Comparison of ENCODE assay signal across 8 cellular contexts in genomic region chr1:15408890-15409399, GRCh38. TPM values are rescaled to one million over a fixed set of nuclear protein-coding genes. Genes with fewer than 3 reads are reported as not detected.
DNase-seq lines count a peak whose midpoint lies in the region; ATAC-seq, FAIRE-seq and TF ChIP-seq lines count a peak whose summit lies in the region.

No MANE protein-coding gene starts in this region.

- H4K20me1 ChIP-seq in DOHH2 (ENCODE audit: control insufficient read depth, insufficient read depth, low read depth, low read length), result peaks cover 15% of the 10 kb centered on the region; the same call in 1 of the 2 replicates
- peaks cover 27% of the 10 kb centered on the region for H4K20me1 ChIP-seq in PC-3 (ENCODE audit: low read length)

- no peak for DNase-seq in PC-3
- DNase-seq in endothelial cell (ENCODE audit: low spot score), result no peak
- DNase-seq in pancreas, result peak in 1 of 6 donors; percentile 84
- DNase-seq in COLO829 (ENCODE audit: low spot score), result no peak
- DNase-seq in stimulated activated CD4-positive, alpha-beta T cell treated with anti-CD3 and anti-CD28 coated beads, Interleukin-2, amount 100 ng/mL, for 48 hours, result no peak
- no peak for DNase-seq in mesenteric fat pad (ENCODE audit: low spot score)
- DNase-seq in SKM-1 (lab: John Stamatoyannopoulos, UW; ENCODE audit: unreplicated experiment), result no peak

- peak overlapping the region; percentile 84 for H3K4me3 Mint-ChIP-seq in endothelial cell (ENCODE audit: unreplicated experiment)

- H3K36me3 ChIP-seq in DOHH2 (ENCODE audit: control insufficient read depth, low read length) (peaks cover 16% of the 10 kb centered on the region), PC-3 (ENCODE audit: low read depth, low read length) (peaks cover 6% of the 10 kb centered on the region; the same call in 1 of the 2 replicates), pancreas (no peaks in the 10 kb centered on the region)

- peak overlapping the region; percentile 70 for H2AFZ ChIP-seq in PC-3 (ENCODE audit: low read length)

- H3K4me1 ChIP-seq in DOHH2 (ENCODE audit: control insufficient read depth, low read length) (peaks cover 22% of the 10 kb centered on the region), PC-3 (ENCODE audit: insufficient read depth, low read length) (peaks cover 46% of the 10 kb centered on the region), pancreas (peaks cover 0 to 9% (median 8%) of the 10 kb centered on the region in 3 donors)

- H3K4me3 ChIP-seq in DOHH2 (ENCODE audit: low read length) (peak overlapping the region; percentile 94), PC-3 (ENCODE audit: low read length) (peak overlapping the region; percentile 100), pancreas (peak overlapping the region in 3 of 4 donors; percentile 82 to 93 (median 87))

- H3F3A ChIP-seq in DOHH2 (ENCODE audit: control insufficient read depth, insufficient read depth) (peaks cover 8% of the 10 kb centered on the region), PC-3 (ENCODE audit: low read length, unreplicated experiment) (no peaks in the 10 kb centered on the region)

- no peaks in the 10 kb centered on the region for H3K9me3 Mint-ChIP-seq in endothelial cell (ENCODE audit: unreplicated experiment)

- WGBS in pancreas, 2 donors, result 36 to 37% methylated on average over 14 of the region's 14 CpGs

- BruUV-seq in PC-3 (replicated peaks; lab: Mats Ljungman, UMichigan), result TSS peak; percentile 37

- peaks cover 15% of the 10 kb centered on the region for H3K27me3 Mint-ChIP-seq in endothelial cell (ENCODE audit: unreplicated experiment)

- H3K27ac Mint-ChIP-seq in endothelial cell (ENCODE audit: unreplicated experiment), result peak overlapping the region; percentile 89

- H3K9me3 ChIP-seq in DOHH2 (ENCODE audit: control insufficient read depth, insufficient read depth, low read length) (no peaks in the 10 kb centered on the region), PC-3 (ENCODE audit: low read length) (no peaks in the 10 kb centered on the region), pancreas (no peaks in the 10 kb centered on the region)

- peak overlapping the region; percentile 80 for H3K4me2 ChIP-seq in DOHH2 (ENCODE audit: low read length)
- H3K4me2 ChIP-seq in PC-3 (ENCODE audit: low read length), result peak overlapping the region; percentile 87

- no peak for FAIRE-seq in pancreas (lab: Jason Lieb, UNC)

- POLR2A ChIA-PET in PC-3 (lab: Charles Lee; ENCODE audit: unreplicated experiment), result no interaction called here

- no peaks in the 10 kb centered on the region for H3K9me2 ChIP-seq in DOHH2 (replicated peaks; ENCODE audit: control insufficient read depth, low read length)
- no peaks in the 10 kb centered on the region for H3K9me2 ChIP-seq in PC-3 (replicated peaks; ENCODE audit: low read length)

- CTCF ChIA-PET in PC-3 (lab: Charles Lee), result no interaction called here

- H3K27me3 ChIP-seq in DOHH2 (ENCODE audit: control insufficient read depth, low read length) (peaks cover 29% of the 10 kb centered on the region), PC-3 (ENCODE audit: low read length) (no peaks in the 10 kb centered on the region), pancreas (no peaks in the 10 kb centered on the region)

- H3K79me2 ChIP-seq in DOHH2 (ENCODE audit: control insufficient read depth, low read length), result peaks cover 42% of the 10 kb centered on the region
- H3K79me2 ChIP-seq in PC-3 (ENCODE audit: low read length), result peaks cover 42% of the 10 kb centered on the region

- H3K9ac ChIP-seq in PC-3 (ENCODE audit: low read length), result peak overlapping the region; percentile 95

- TF ChIP-seq CTCF in DOHH2 (IDR thresholded peaks at IDR 0.05; ENCODE audit: low read depth, low read length, poor library complexity, severe bottlenecking), result no peak
- no peak for TF ChIP-seq CTCF in PC-3 (conservative IDR thresholded peaks at IDR 0.05; ENCODE audit: low read depth, low read length)
- no peak for TF ChIP-seq CTCF in endothelial cell (IDR thresholded peaks at IDR 0.05; ENCODE audit: unreplicated experiment)
- TF ChIP-seq CTCF in pancreas (IDR thresholded peaks at IDR 0.05), result no peak

- intact Hi-C loops in PC-3 (cut with micrococcal nuclease), result loop anchor here (1.0 kb wide), 2 partner anchors 8 to 24 kb away; no protein-coding TSS in a partner anchor
- intact Hi-C loops in pancreas (cut with DNase I), result no loop called here

- H3K27ac ChIP-seq in DOHH2 (ENCODE audit: low read depth, low read length), result no peak overlapping the region
- H3K27ac ChIP-seq in PC-3 (ENCODE audit: low read length), result peak overlapping the region; percentile 28
- H3K27ac ChIP-seq in pancreas, result peak overlapping the region in 2 of 4 donors; percentile 50 to 60

- H3K4me1 Mint-ChIP-seq in endothelial cell (ENCODE audit: unreplicated experiment), result peaks cover 4% of the 10 kb centered on the region

- ATAC-seq in PC-3 (no peak), pancreas (no peak)

- H3K36me3 Mint-ChIP-seq in endothelial cell (ENCODE audit: low read depth, unreplicated experiment), result no peaks in the 10 kb centered on the region

RNA-seq across cellular contexts. Expression of gene EFHD2, which starts 0.7 kb away (rescaled TPM):
- 192 and 271 TPM in 2 replicates for total RNA-seq in PC-3 (2014; rRNA removed)
- total RNA-seq in endothelial cell (ENCODE audit: unreplicated experiment), result 6.6 TPM
- 10 to 100 TPM; 35.9 to 43.6 (median 38.8) TPM for total RNA-seq in pancreas
- polyA plus RNA-seq in pancreas, result 10 to 100 TPM; 30.5 to 47.4 TPM
- 52.4 TPM for total RNA-seq in mesenteric fat pad

RNA-seq across cellular contexts. Expression of gene CTRC, which starts 29.3 kb away (rescaled TPM):
- total RNA-seq in PC-3 (2014; rRNA removed) (0.18 TPM in 1 of 2 replicates, not detected in the other), endothelial cell (ENCODE audit: unreplicated experiment) (not detected), pancreas (over 10,000 TPM in 1 of 6 donors, 1,000 to 10,000 TPM in 5; 7,866 to 13,867 (median 8,408) TPM), mesenteric fat pad (1.5 TPM)
- 1,000 to 10,000 TPM; 3,972 to 5,613 TPM for polyA plus RNA-seq in pancreas

RNA-seq across cellular contexts. Expression of gene CELA2A, which starts 47.6 kb away (rescaled TPM):
- total RNA-seq in PC-3 (2014; rRNA removed), result not detected in 2 replicates
- total RNA-seq in endothelial cell (ENCODE audit: unreplicated experiment), result not detected
- total RNA-seq in pancreas, result over 10,000 TPM in 2 of 6 donors, 1,000 to 10,000 TPM in 3, 100 to 1,000 TPM in 1; 360 to 20,184 (median 5,030) TPM
- 1,000 to 10,000 TPM; 2,295 to 3,502 TPM for polyA plus RNA-seq in pancreas
- 0.74 TPM for total RNA-seq in mesenteric fat pad

Comparison
In these comparisons a context has a peak if more than half of its experiments do, and no peak if none do; other contexts are left out.
1. RNA of gene CTRC, which starts 29.3 kb away (total RNA-seq): 7,866 to 13,867 TPM in pancreas; 1.5 TPM in mesenteric fat pad (single experiment), 0.18 TPM in PC-3 and not detected in endothelial cell (single experiment); every median in the first group is over 1,000 times any median in the second.
2. RNA of gene CELA2A, which starts 47.6 kb away (total RNA-seq): 360 to 20,184 TPM in pancreas; 0.74 TPM in mesenteric fat pad (single experiment), not detected in PC-3 and not detected in endothelial cell (single experiment); every median in the first group is over 100 times any median in the second.
3. Peak in every context shown above with its lines, with median percentiles within 50 percentile points of each other: H3K4me3 ChIP-seq.